Comparison of ENCODE assay signal across 8 cellular contexts in the genomic region with DNA sequence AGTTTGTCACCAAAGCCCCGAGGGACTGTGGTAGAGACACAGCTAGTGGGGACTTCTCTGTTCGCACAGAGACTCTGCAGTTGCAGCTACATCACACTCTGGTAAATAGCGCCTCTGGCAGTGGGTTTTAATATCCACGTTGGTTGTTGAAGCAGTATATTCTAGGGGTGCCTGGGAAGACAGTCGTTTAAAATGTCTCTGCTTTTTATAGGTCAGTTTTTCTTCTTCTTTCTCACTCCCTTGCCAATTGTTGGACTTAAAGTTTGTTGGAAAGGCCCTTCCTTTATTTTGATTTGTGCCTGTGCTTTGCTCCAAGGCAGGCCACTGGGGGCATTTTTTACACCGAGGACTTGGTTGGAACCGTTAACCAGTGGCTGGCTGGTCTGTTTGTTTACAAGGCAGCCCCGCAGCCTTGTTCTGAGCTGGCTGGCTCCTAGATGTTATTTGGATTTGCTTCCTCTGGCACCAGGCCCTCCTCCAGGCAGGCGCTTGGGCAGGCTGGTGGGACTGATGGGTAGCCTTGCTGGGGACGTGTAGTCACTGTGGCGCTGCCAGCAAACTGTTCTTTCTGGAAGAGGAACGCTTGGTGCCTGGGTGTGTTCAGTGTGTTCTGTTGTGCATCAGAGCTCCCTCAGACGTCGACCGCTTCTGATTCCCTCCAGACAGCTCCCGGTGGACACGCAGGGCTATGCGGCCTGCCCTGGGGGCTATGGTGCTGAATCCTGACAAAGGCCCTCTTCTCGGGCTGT.
A peak's percentile ranks its signal among the peaks of the same experiment; 100 is the strongest.
DNase-seq lines count a peak whose midpoint lies in the region; TF ChIP-seq lines count a peak whose summit lies in the region.

No MANE protein-coding gene starts in this region.

- CTCF ChIA-PET in CD8-positive, alpha-beta memory T cell (lab: Charles Lee): no interaction called here

- H3K27ac ChIP-seq in left ventricle myocardium inferior (replicated peaks): no peak overlapping the region
- H3K27ac ChIP-seq in substantia nigra (ENCODE audit: low read depth, low read length, poor library complexity, severe bottlenecking): peak overlapping the region; percentile 89
- no peak overlapping the region for H3K27ac ChIP-seq in CD8-positive, alpha-beta memory T cell (ENCODE audit: low read depth, low read length)

- H3K9me3 ChIP-seq in left ventricle myocardium inferior (replicated peaks): no peaks in the 10 kb centered on the region
- no peaks in the 10 kb centered on the region for H3K9me3 ChIP-seq in CD8-positive, alpha-beta memory T cell (ENCODE audit: low read length)

- H3K36me3 ChIP-seq in left ventricle myocardium inferior: peaks cover 13% of the 10 kb centered on the region
- H3K36me3 ChIP-seq in CD8-positive, alpha-beta memory T cell (ENCODE audit: insufficient read depth, low read length): no peaks in the 10 kb centered on the region

- DNase-seq in activated CD4-positive, alpha-beta T cell treated with anti-CD3 and anti-CD28 coated beads for 48 hours: peak; percentile 38
- DNase-seq in activated CD4-positive, alpha-beta T cell treated with anti-CD3 and anti-CD28 coated beads, Interleukin-2, amount 50 U/mL, for 48 hours: no peak
- peak; percentile 57 for DNase-seq in T1000 (lab: John Stamatoyannopoulos, UW)
- peak; percentile 27 for DNase-seq in left ventricle myocardium inferior
- peak in 40 of 49 donors; percentile 29 to 87 (median 66) for DNase-seq in substantia nigra (lab: John Stamatoyannopoulos, UW)
- DNase-seq in CD8-positive, alpha-beta memory T cell: no peak
- DNase-seq in stimulated activated CD4-positive, alpha-beta T cell treated with anti-CD3 and anti-CD28 coated beads, Interleukin-12 subunit alpha, Interleukin-12 subunit beta, amount 100 ng/mL, for 4 hours: no peak
- DNase-seq in OCI-M2 (lab: John Stamatoyannopoulos, UW; ENCODE audit: unreplicated experiment): no peak

- H3K9me3 Mint-ChIP-seq in CD8-positive, alpha-beta memory T cell: no peaks in the 10 kb centered on the region

- intact Hi-C loops in left ventricle myocardium inferior (cut with micrococcal nuclease): no loop called here

- H3K27ac Mint-ChIP-seq in CD8-positive, alpha-beta memory T cell: peak overlapping the region in 3 of 8 donors; percentile 17 to 66 (median 63)

- no peak for TF ChIP-seq CTCF in left ventricle myocardium inferior (IDR thresholded peaks at IDR 0.05; ENCODE audit: borderline replicate concordance)

- H3K4me3 ChIP-seq in left ventricle myocardium inferior: no peak overlapping the region
- no peak overlapping the region for H3K4me3 ChIP-seq in CD8-positive, alpha-beta memory T cell (ENCODE audit: low read length)

- no peaks in the 10 kb centered on the region for H3K27me3 ChIP-seq in left ventricle myocardium inferior (ENCODE audit: low read depth)
- no peaks in the 10 kb centered on the region for H3K27me3 ChIP-seq in CD8-positive, alpha-beta memory T cell (ENCODE audit: insufficient read depth, low read length, poor library complexity, severe bottlenecking)

- peaks cover 0 to 2% of the 10 kb centered on the region in 2 donors for H3K27me3 Mint-ChIP-seq in CD8-positive, alpha-beta memory T cell

- no peaks in the 10 kb centered on the region for H3K4me1 ChIP-seq in left ventricle myocardium inferior
- H3K4me1 ChIP-seq in CD8-positive, alpha-beta memory T cell (ENCODE audit: insufficient read depth, low read length): peaks cover 35% of the 10 kb centered on the region

- POLR2A ChIA-PET in CD8-positive, alpha-beta memory T cell (lab: Charles Lee): no interaction called here

- peaks cover 16 to 58% (median 29%) of the 10 kb centered on the region in 3 donors for H3K36me3 Mint-ChIP-seq in CD8-positive, alpha-beta memory T cell

- H3K4me1 Mint-ChIP-seq in CD8-positive, alpha-beta memory T cell: peaks cover 23 to 50% (median 37%) of the 10 kb centered on the region in 3 donors

- no peak overlapping the region for H3K4me3 Mint-ChIP-seq in CD8-positive, alpha-beta memory T cell

Comparison
In these comparisons a context has a peak if more than half of its experiments do, and no peak if none do; other contexts are left out.
1. DNase-seq: peak in activated CD4-positive, alpha-beta T cell treated with anti-CD3 and anti-CD28 coated beads for 48 hours (single experiment), T1000 (single experiment), left ventricle myocardium inferior (single experiment) and substantia nigra (40 of 49); none in activated CD4-positive, alpha-beta T cell treated with anti-CD3 and anti-CD28 coated beads, Interleukin-2, amount 50 U/mL, for 48 hours (0 of 2), CD8-positive, alpha-beta memory T cell (0 of 5), stimulated activated CD4-positive, alpha-beta T cell treated with anti-CD3 and anti-CD28 coated beads, Interleukin-12 subunit alpha, Interleukin-12 subunit beta, amount 100 ng/mL, for 4 hours (single experiment) and OCI-M2 (single experiment).